Comparison of ENCODE assay signal across 19 cellular contexts in the genomic region with DNA sequence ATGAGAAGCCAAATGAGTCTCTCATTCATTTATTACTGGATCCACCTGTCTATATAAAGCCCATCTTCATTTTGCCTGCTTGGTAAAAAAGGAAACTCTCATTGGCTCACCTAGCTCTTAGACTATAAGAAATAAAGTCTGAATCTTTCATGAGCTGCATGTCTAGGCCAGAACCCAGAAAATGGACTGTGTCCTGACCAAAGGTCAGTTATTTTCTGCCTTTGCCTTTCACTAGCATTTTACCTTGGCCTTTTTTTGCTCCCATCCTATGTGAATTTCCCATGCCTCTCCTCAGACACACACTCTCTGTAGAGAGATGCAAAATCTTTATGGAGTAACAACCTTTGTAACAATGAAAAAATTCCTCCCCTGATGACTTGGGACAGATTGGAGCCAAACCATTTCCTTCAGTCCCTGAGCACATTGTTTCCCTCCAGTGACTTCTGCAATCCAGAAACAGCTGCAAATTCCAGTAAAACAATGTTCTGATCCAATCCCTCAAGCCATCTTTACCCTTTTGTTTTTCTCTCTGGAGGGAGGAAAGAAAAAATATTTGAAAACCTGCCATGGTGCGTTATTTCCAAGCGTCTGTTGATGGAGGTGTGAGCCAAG. TPM values are rescaled to one million over a fixed set of nuclear protein-coding genes. Genes with fewer than 3 reads are reported as not detected.
A peak's percentile ranks its signal among the peaks of the same experiment; 100 is the strongest.
DNase-seq lines count a peak whose midpoint lies in the region; ATAC-seq and TF ChIP-seq lines count a peak whose summit lies in the region.
"Had no signal": no experiment of that assay in that cellular context is flagged by ENCODE, and none has a peak within 500 bp of the region (broad histone marks: within the 10 kb centered on the region; RNA-seq: fewer than 3 reads in every experiment).

No MANE protein-coding gene starts in this region.

- peak; percentile 11 to 84 for ATAC-seq in left cardiac atrium
- peak; percentile 30 to 70 (median 48) for ATAC-seq in right lobe of liver
- no peak for ATAC-seq in GM18505 (IDR thresholded peaks at IDR 0.05; ENCODE audit: unreplicated experiment)
- no peak for ATAC-seq in HG02763 (IDR thresholded peaks at IDR 0.05; ENCODE audit: unreplicated experiment)

- H3K36me3 ChIP-seq in right lobe of liver: no peaks in the 10 kb centered on the region

- H3K27ac Mint-ChIP-seq in endothelial cell (ENCODE audit: unreplicated experiment): peak overlapping the region; percentile 67
- H3K27ac Mint-ChIP-seq: B cell, IgD-negative memory B cell had no signal

- no peak overlapping the region for H3K4me3 ChIP-seq in right lobe of liver

- no peak for TF ChIP-seq CTCF in endothelial cell (IDR thresholded peaks at IDR 0.05; ENCODE audit: unreplicated experiment)
- no peak for TF ChIP-seq CTCF in right lobe of liver (IDR thresholded peaks at IDR 0.05)

- TF ChIP-seq POLR2A in right lobe of liver (IDR thresholded peaks at IDR 0.05) (no peak), GM18505 (IDR thresholded peaks at IDR 0.05; ENCODE audit: borderline replicate concordance, extremely low read depth, insufficient read depth, insufficient read length) (no peak)

- no peaks in the 10 kb centered on the region for H3K27me3 Mint-ChIP-seq in endothelial cell (ENCODE audit: unreplicated experiment)
- H3K27me3 Mint-ChIP-seq: B cell; CD4-positive, CD25-positive, alpha-beta regulatory T cell had no signal

- no peaks in the 10 kb centered on the region for H3K9me3 Mint-ChIP-seq in endothelial cell (ENCODE audit: unreplicated experiment)

- intact Hi-C loops in left cardiac atrium (cut with DNase I): no loop called here
- intact Hi-C loops in right lobe of liver (cut with DNase I): no loop called here

- H3K4me1 ChIP-seq in right lobe of liver: peaks cover 0 to 12% (median under 1%) of the 10 kb centered on the region in 4 donors

- H3K27ac ChIP-seq in right lobe of liver: no peak overlapping the region

- H3K4me1 Mint-ChIP-seq in endothelial cell (ENCODE audit: unreplicated experiment): peaks cover 14% of the 10 kb centered on the region
- H3K4me1 Mint-ChIP-seq: B cell had no signal

- no peak overlapping the region for H3K4me3 Mint-ChIP-seq in endothelial cell (ENCODE audit: unreplicated experiment)
- H3K4me3 Mint-ChIP-seq: B cell; CD4-positive, CD25-positive, alpha-beta regulatory T cell; IgD-negative memory B cell had no signal

- no peaks in the 10 kb centered on the region for H3K9me3 ChIP-seq in right lobe of liver

- H3K27me3 ChIP-seq in right lobe of liver: no peaks in the 10 kb centered on the region

- no peaks in the 10 kb centered on the region for H3K36me3 Mint-ChIP-seq in endothelial cell (ENCODE audit: low read depth, unreplicated experiment)
- H3K36me3 Mint-ChIP-seq: CD4-positive, CD25-positive, alpha-beta regulatory T cell had no signal

- WGBS in right lobe of liver (ENCODE audit: insufficient coverage, low coverage, low lambda C conversion rate, missing lambda C conversion rate): 69% methylated on average over 2 of the region's 2 CpGs

- DNase-seq in GM03348 (ENCODE audit: low spot score) (peak; percentile 24), endothelial cell (ENCODE audit: low spot score) (no peak), left cardiac atrium (no peak), right lobe of liver (no peak), AG08395 (ENCODE audit: low spot score) (no peak), T-helper 9 cell (no peak)
- DNase-seq: CD4-positive, CD25-positive, alpha-beta regulatory T cell; DMS53; H7; Kasumi-1; NCI-H1105 treated with DMSO at 0.1 percent for 48 hours; NCI-H187 treated with DMSO at 0.1 percent for 48 hours; NCI-H526 treated with DMSO at 0.1 percent for 48 hours; NK-92 treated with Interleukin-12 subunit alpha and Interleukin-12 subunit beta, amount 100 ng/mL, for 24 hours; SIG-M5 had no signal

RNA-seq across cellular contexts. Expression of gene MAP3K9, which starts 33.6 kb away (rescaled TPM):
- total RNA-seq in endothelial cell (ENCODE audit: unreplicated experiment): 8.6 TPM
- 1 to 10 TPM; 2.0 to 2.7 TPM for total RNA-seq in left cardiac atrium
- 1 to 10 TPM; 2.0 to 3.6 (median 2.7) TPM for total RNA-seq in right lobe of liver

Comparison
In these comparisons a context has a peak if more than half of its experiments do, and no peak if none do; other contexts are left out.
1. ATAC-seq: peak in left cardiac atrium (2 of 2) and right lobe of liver (4 of 4); none in GM18505 (single experiment) and HG02763 (single experiment).